8 cellular contexts compared by ENCODE assay signal in the genomic region with DNA sequence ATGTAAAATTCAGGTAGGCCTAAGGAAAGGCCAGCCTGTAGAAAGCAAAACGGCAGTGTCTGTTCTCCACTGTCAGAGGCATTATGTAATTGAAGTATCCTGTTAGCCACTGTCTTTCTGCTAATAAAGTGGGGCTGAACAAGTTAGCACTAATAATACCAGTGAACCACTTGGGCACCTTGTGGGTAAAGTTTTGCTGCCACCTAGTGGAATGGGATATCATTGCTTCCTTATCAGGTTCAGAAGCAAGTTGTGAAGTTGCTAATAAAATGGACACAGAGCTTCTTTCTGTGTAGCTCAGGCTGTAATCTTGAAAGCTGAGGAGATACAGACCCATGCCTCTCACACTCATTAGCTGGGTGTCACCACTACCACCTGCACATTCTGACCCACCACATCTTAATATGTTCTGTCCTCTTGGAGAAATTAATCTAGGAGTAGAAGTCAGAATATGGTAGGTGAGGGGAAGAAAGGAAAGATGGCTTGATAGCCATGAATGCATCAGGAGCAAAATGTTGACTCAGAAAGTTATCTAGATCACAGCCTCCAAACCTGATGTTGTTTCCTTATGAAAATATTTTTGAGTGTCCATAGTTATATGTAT.
DNase-seq lines count a peak whose midpoint lies in the region; ATAC-seq, FAIRE-seq and TF ChIP-seq lines count a peak whose summit lies in the region.

No MANE protein-coding gene starts in this region.

- TF ChIP-seq EP300 in HepG2 (IDR thresholded peaks at IDR 0.05; ENCODE audit: low read depth in 2 of 2, low read length in 2 of 2) (no peak), HepG2 (CRISPR knock-in tag; IDR thresholded peaks at IDR 0.05; ENCODE audit: borderline replicate concordance) (no peak)

- no peaks in the 10 kb centered on the region for H3K9me3 ChIP-seq in HepG2 (ENCODE audit: low read length)

- H3K79me2 ChIP-seq in HepG2 (ENCODE audit: insufficient read depth, low read length): no peaks in the 10 kb centered on the region

- FAIRE-seq in HepG2 (lab: Jason Lieb, UNC): peak; percentile 82

- no peak overlapping the region for H3K4me3 Mint-ChIP-seq in stimulated activated naive CD8-positive, alpha-beta T cell treated with anti-CD3 and anti-CD28 coated beads, Interleukin-15, amount 100 ng/mL, for 72 hours

- no peaks in the 10 kb centered on the region for H3K4me1 Mint-ChIP-seq in stimulated activated naive CD8-positive, alpha-beta T cell treated with anti-CD3 and anti-CD28 coated beads, Interleukin-15, amount 100 ng/mL, for 72 hours

- no peaks in the 10 kb centered on the region for H4K20me1 ChIP-seq in HepG2 (ENCODE audit: insufficient read depth, low read length)

- H3K27ac Mint-ChIP-seq in stimulated activated naive CD8-positive, alpha-beta T cell treated with anti-CD3 and anti-CD28 coated beads, Interleukin-15, amount 100 ng/mL, for 72 hours: no peak overlapping the region

- H3K9ac ChIP-seq in HepG2 (ENCODE audit: insufficient read depth, low read depth, low read length): no peak overlapping the region

- peak; percentile 79 for ATAC-seq in HepG2
- ATAC-seq in stimulated activated naive CD8-positive, alpha-beta T cell treated with anti-CD3 and anti-CD28 coated beads, Interleukin-15, amount 100 ng/mL, for 72 hours: peak; percentile 73

- no peak overlapping the region for H2AFZ ChIP-seq in HepG2 (ENCODE audit: low read length)

- peaks cover 4% of the 10 kb centered on the region; the same call in 1 of the 2 replicates for H3K4me1 ChIP-seq in HepG2 (ENCODE audit: insufficient read depth, low read length)

- peaks cover 4 to 9% of the 10 kb centered on the region in 2 experiments; a peak in 3 of 5 replicates for H3K27me3 ChIP-seq in HepG2 (ENCODE audit: control insufficient read depth in 1 of 2, insufficient read depth in 2 of 2, low read length in 2 of 2)

- H3K27me3 Mint-ChIP-seq in stimulated activated naive CD8-positive, alpha-beta T cell treated with anti-CD3 and anti-CD28 coated beads, Interleukin-15, amount 100 ng/mL, for 72 hours: peaks cover 23% of the 10 kb centered on the region

- POLR2A ChIA-PET in HEK293T (lab: Yijun Ruan, JAX) (no interaction called here), HepG2 (lab: Yijun Ruan, JAX) (no interaction called here)

- BruUV-seq in HepG2 (replicated peaks; lab: Mats Ljungman, UMichigan): no TSS peak

- peak; percentile 48; the same call in 1 of the 2 replicates for TF ChIP-seq RAD21 in HepG2 (CRISPR knock-in tag; IDR thresholded peaks at IDR 0.05)

- WGBS in HepG2 (ENCODE audit: low lambda C conversion rate): 0% methylated on average over 1 of the region's 1 CpG

- H3K4me2 ChIP-seq in HepG2 (ENCODE audit: low read depth, low read length): no peak overlapping the region

- no peaks in the 10 kb centered on the region for H3K9me3 Mint-ChIP-seq in stimulated activated naive CD8-positive, alpha-beta T cell treated with anti-CD3 and anti-CD28 coated beads, Interleukin-15, amount 100 ng/mL, for 72 hours

- intact Hi-C loops in HepG2 (cut with micrococcal nuclease; ENCODE audit: unreplicated experiment): loop anchor here (1.0 kb wide), 1 partner anchor 59 kb away; no protein-coding TSS in a partner anchor

- no peak for TF ChIP-seq POLR2A in HepG2 (IDR thresholded peaks at IDR 0.05; ENCODE audit: insufficient read depth in 1 of 2, low read depth in 2 of 2, low read length in 2 of 2)

- CTCF ChIA-PET in HEK293T (lab: Yijun Ruan, JAX): interaction anchor here (0.6 to 1.9 kb wide), 7 partner anchors 9 to 344 kb away, joined by 3 to 10 read pairs (median 5); no protein-coding TSS in a partner anchor
- CTCF ChIA-PET in HepG2 (lab: Yijun Ruan, JAX; ENCODE audit: low intra/inter-chr PET ratio, low total read pairs): interaction anchor here (2.3 kb wide), 1 partner anchor 59 kb away, joined by 26 read pairs; no protein-coding TSS in a partner anchor

- H3K4me3 ChIP-seq in choroid plexus epithelial cell (ENCODE audit: low read depth, low read length) (no peak overlapping the region), HepG2 (replicated peaks in 1 of 3; ENCODE audit: insufficient read depth in 1 of 3, low read depth in 2 of 3, low read length in 3 of 3) (no peak overlapping the region)

- in situ Hi-C loops in HepG2 (cut with HindIII; ENCODE audit: extremely low pct_ligation_motif_present, low pct_unique_long_range_greater_than_20kb): loop anchor here (10.0 kb wide), 1 partner anchor 61 kb away; no protein-coding TSS in a partner anchor

- no peaks in the 10 kb centered on the region for H3K36me3 ChIP-seq in HepG2 (replicated peaks in 1 of 2; ENCODE audit: control insufficient read depth in 1 of 2, insufficient read depth in 2 of 2, low read length in 2 of 2)

- no peak overlapping the region for H3K27ac ChIP-seq in HepG2 (ENCODE audit: extremely low read length, insufficient read depth, low read length)

- TF ChIP-seq CTCF in choroid plexus epithelial cell (conservative IDR thresholded peaks at IDR 0.05; ENCODE audit: low read depth, low read length) (peak; percentile 81), HepG2 (CRISPR knock-in tag; IDR thresholded peaks at IDR 0.05) (peak; percentile 84)

- DNase-seq in activated CD4-positive, CD25-positive, alpha-beta regulatory T cell treated with anti-CD3 and anti-CD28 coated beads, Interleukin-2, amount 50 U/mL, for 16 hours (ENCODE audit: low read depth, low spot score): peak; percentile 17
- DNase-seq in activated CD4-positive, CD25-positive, alpha-beta regulatory T cell treated with anti-CD3 and anti-CD28 coated beads, Interleukin-2, amount 50 U/mL, for 72 hours: no peak
- DNase-seq in HEK293T (ENCODE audit: extremely low spot score) (peak; percentile 34), NCI-H1436 treated with DMSO at 0.1 percent for 48 hours (lab: John Stamatoyannopoulos, UW) (peak; percentile 21), SW 1271 (lab: John Stamatoyannopoulos, UW) (peak; percentile 12 to 57), choroid plexus epithelial cell (ENCODE audit: low read depth) (peak; percentile 91), HepG2 (ENCODE audit: low spot score) (peak; percentile 68)
- DNase-seq in stimulated activated naive CD8-positive, alpha-beta T cell treated with anti-CD3 and anti-CD28 coated beads, Interleukin-15, amount 100 ng/mL, for 72 hours: peak; percentile 46 to 50

TF ChIP-seq in HEK293T, 16 proteins besides CTCF, POLR2A, EP300 and RAD21:
- TF ChIP-seq PKNOX1 (IDR thresholded peaks at IDR 0.05) (no peak), TARDBP (IDR thresholded peaks at IDR 0.05) (no peak), NFRKB (IDR thresholded peaks at IDR 0.05) (no peak), LEF1 (IDR thresholded peaks at IDR 0.05; ENCODE audit: borderline replicate concordance) (no peak), FOXK2 (IDR thresholded peaks at IDR 0.05) (no peak), BHLHE40 (IDR thresholded peaks at IDR 0.05; ENCODE audit: borderline replicate concordance) (no peak), ELF4 (IDR thresholded peaks at IDR 0.05) (no peak), SP1 (IDR thresholded peaks at IDR 0.05) (no peak), FOXA1 (IDR thresholded peaks at IDR 0.05) (no peak), ARNT (IDR thresholded peaks at IDR 0.05) (no peak), FOXM1 (IDR thresholded peaks at IDR 0.05; ENCODE audit: borderline replicate concordance) (no peak), HDGF (IDR thresholded peaks at IDR 0.05; ENCODE audit: borderline replicate concordance) (no peak), ZNF384 (IDR thresholded peaks at IDR 0.05) (no peak)

TF ChIP-seq in HepG2, 621 proteins besides CTCF, POLR2A, EP300 and RAD21:
- TF ChIP-seq STAG1 (CRISPR knock-in tag; IDR thresholded peaks at IDR 0.05): peak; percentile 85
- no peak for TF ChIP-seq ZKSCAN1 (IDR thresholded peaks at IDR 0.05; ENCODE audit: low read length)
- no peak for TF ChIP-seq MXD4 (CRISPR knock-in tag; IDR thresholded peaks at IDR 0.05)
- TF ChIP-seq RXRB (CRISPR knock-in tag; IDR thresholded peaks at IDR 0.05; ENCODE audit: borderline replicate concordance): 0 out of 2 replicates have a peak, but pooled peaks have one; percentile 7
- peak; percentile 82 for TF ChIP-seq SMC3 (IDR thresholded peaks at IDR 0.05; ENCODE audit: low read length)
- no peak for TF ChIP-seq ZBTB46 (CRISPR knock-in tag; IDR thresholded peaks at IDR 0.05; ENCODE audit: borderline replicate concordance)
- no peak for TF ChIP-seq ZNF746 (CRISPR knock-in tag; IDR thresholded peaks at IDR 0.05)
TF ChIP-seq in HepG2: peak in this region for 3.
